Comparison of ENCODE assay signal across 10 cellular contexts in the genomic region with DNA sequence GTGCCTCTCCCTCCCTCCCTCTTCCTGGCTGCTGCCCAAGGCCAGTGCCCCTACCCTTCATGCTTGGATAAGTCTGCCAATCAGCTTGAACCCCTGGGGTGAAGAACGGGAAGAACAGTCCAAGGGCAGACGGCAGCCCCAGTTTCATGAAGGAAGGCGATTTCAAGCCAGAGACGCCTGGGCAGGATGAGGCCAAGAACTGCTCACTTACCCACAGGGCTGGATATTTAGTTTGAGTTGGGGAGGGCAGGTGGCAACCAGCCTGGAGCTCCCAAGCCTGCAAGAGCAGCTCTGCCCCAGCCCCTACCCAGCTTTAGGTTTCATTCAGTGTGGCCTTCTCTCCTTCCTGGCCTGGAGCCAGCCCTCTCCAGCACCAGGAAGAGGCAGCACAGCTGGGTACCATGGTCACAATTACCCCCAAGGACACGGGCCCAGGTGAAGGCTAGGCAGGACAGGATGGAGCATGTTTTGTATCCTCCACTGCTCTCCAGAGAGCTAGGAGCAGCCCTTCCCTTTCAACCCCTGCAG. TPM values are rescaled to one million over a fixed set of nuclear protein-coding genes. Genes with fewer than 3 reads are reported as not detected.
DNase-seq lines count a peak whose midpoint lies in the region; ATAC-seq and TF ChIP-seq lines count a peak whose summit lies in the region.
"Had no signal": no experiment of that assay in that cellular context is flagged by ENCODE, and none has a peak within 500 bp of the region (broad histone marks: within the 10 kb centered on the region; RNA-seq: fewer than 3 reads in every experiment).

No MANE protein-coding gene starts in this region.

- WGBS in adrenal gland, 4 donors: 15 to 24% (median 17%) methylated on average over 5 of the region's 5 CpGs

- no peak for TF ChIP-seq CTCF in adrenal gland (IDR thresholded peaks at IDR 0.05)
- no peak for TF ChIP-seq CTCF in mesothelial cell of epicardium (IDR thresholded peaks at IDR 0.05; ENCODE audit: unreplicated experiment)
- TF ChIP-seq CTCF in Calu3 (IDR thresholded peaks at IDR 0.05; ENCODE audit: unreplicated experiment): no peak

- no peaks in the 10 kb centered on the region for H3K27me3 Mint-ChIP-seq in mesothelial cell of epicardium (ENCODE audit: low read depth)
- H3K27me3 Mint-ChIP-seq in Calu3 (ENCODE audit: unreplicated experiment): no peaks in the 10 kb centered on the region

- H3K4me3 Mint-ChIP-seq in mesothelial cell of epicardium (no peak overlapping the region), Calu3 (ENCODE audit: low read depth, unreplicated experiment) (no peak overlapping the region)
- H3K4me3 Mint-ChIP-seq: CD4-positive, CD25-positive, alpha-beta regulatory T cell; dendritic cell treated with granulocyte-macrophage colony-stimulating factor and Interleukin-4, amounts not matched to agents 40 ng/mL and 50 ng/mL, for 4 days had no signal

- H3K27ac Mint-ChIP-seq in mesothelial cell of epicardium: peak overlapping the region; percentile 53
- no peak overlapping the region for H3K27ac Mint-ChIP-seq in Calu3 (ENCODE audit: unreplicated experiment)
- H3K27ac Mint-ChIP-seq: dendritic cell treated with granulocyte-macrophage colony-stimulating factor and Interleukin-4, amounts not matched to agents 40 ng/mL and 50 ng/mL, for 4 days had no signal

- H3K36me3 Mint-ChIP-seq in mesothelial cell of epicardium (no peaks in the 10 kb centered on the region), Calu3 (ENCODE audit: insufficient read depth, unreplicated experiment) (no peaks in the 10 kb centered on the region)
- H3K36me3 Mint-ChIP-seq: CD4-positive, CD25-positive, alpha-beta regulatory T cell had no signal

- no peaks in the 10 kb centered on the region for H3K27me3 ChIP-seq in adrenal gland

- H3K4me1 ChIP-seq in adrenal gland (replicated peaks in 1 of 2): peaks cover 13 to 22% of the 10 kb centered on the region in 2 donors

- no peaks in the 10 kb centered on the region for H3K9me3 Mint-ChIP-seq in mesothelial cell of epicardium
- H3K9me3 Mint-ChIP-seq in Calu3 (ENCODE audit: low read depth, unreplicated experiment): no peaks in the 10 kb centered on the region
- H3K9me3 Mint-ChIP-seq: CD4-positive, CD25-positive, alpha-beta regulatory T cell; dendritic cell treated with granulocyte-macrophage colony-stimulating factor and Interleukin-4, amounts not matched to agents 40 ng/mL and 50 ng/mL, for 4 days had no signal

- H3K36me3 ChIP-seq in adrenal gland (replicated peaks in 1 of 2): no peaks in the 10 kb centered on the region

- BruUV-seq in Calu3 (replicated peaks; lab: Mats Ljungman, UMichigan): no TSS peak

- H3K27ac ChIP-seq in adrenal gland: peak overlapping the region in 1 of 5 donors; percentile 57

- CTCF ChIA-PET in Calu3 (lab: Charles Lee): interaction anchor here (0.6 kb wide), 1 partner anchor 303 kb away, joined by 3 read pairs; no protein-coding TSS in a partner anchor

- peaks cover 26% of the 10 kb centered on the region for H3K4me1 Mint-ChIP-seq in mesothelial cell of epicardium
- no peaks in the 10 kb centered on the region for H3K4me1 Mint-ChIP-seq in Calu3 (ENCODE audit: low read depth, unreplicated experiment)

- H3K4me3 ChIP-seq in adrenal gland: no peak overlapping the region

- intact Hi-C loops in adrenal gland (cut with DNase I): no loop called here
- intact Hi-C loops in Calu3 (cut with micrococcal nuclease; ENCODE audit: unreplicated experiment): no loop called here

- no peaks in the 10 kb centered on the region for H3K9me3 ChIP-seq in adrenal gland (replicated peaks in 1 of 3)

- ATAC-seq in GM18519 (IDR thresholded peaks at IDR 0.05; ENCODE audit: low FRiP score, unreplicated experiment): no peak
- ATAC-seq in HG03280 (IDR thresholded peaks at IDR 0.05; ENCODE audit: unreplicated experiment): no peak

- TF ChIP-seq POLR2A in adrenal gland (IDR thresholded peaks at IDR 0.05): no peak

- DNase-seq in COLO668 (lab: John Stamatoyannopoulos, UW; ENCODE audit: unreplicated experiment) (peak; percentile 85), NCI-H1417 treated with DMSO at 0.1 percent for 48 hours (lab: John Stamatoyannopoulos, UW) (peak; percentile 50), adrenal gland (peak; percentile 27 to 62 (median 56)), mesothelial cell of epicardium (ENCODE audit: low spot score in 2 of 2, unreplicated experiment in 2 of 2) (no peak), Calu3 (no peak)
- DNase-seq in effector CD4-positive, alpha-beta T cell: no peak
- DNase-seq: CD4-positive, CD25-positive, alpha-beta regulatory T cell had no signal

RNA-seq across cellular contexts. Expression of a gene that starts 35.9 kb away (rescaled TPM):
- total RNA-seq in adrenal gland: 10 to 100 TPM in 2 of 8 donors, 1 to 10 TPM in 6; 2.3 to 17.0 (median 7.3) TPM
- polyA plus RNA-seq in adrenal gland: 1 to 10 TPM; 2.1 to 2.4 (median 2.2) TPM
- 2.9 to 3.4 TPM (median 3.4 TPM) in 3 replicates for total RNA-seq in mesothelial cell of epicardium
- 1.3 and 4.3 TPM in 2 replicates for total RNA-seq in Calu3 (2022)

Comparison
In these comparisons a context has a peak if more than half of its experiments do, and no peak if none do; other contexts are left out.
1. DNase-seq: peak in COLO668 (single experiment), NCI-H1417 treated with DMSO at 0.1 percent for 48 hours (single experiment) and adrenal gland (7 of 7); none in mesothelial cell of epicardium (0 of 2), Calu3 (single experiment) and effector CD4-positive, alpha-beta T cell (single experiment).